Comparison of ENCODE assay signal across 8 cellular contexts in the genomic region with DNA sequence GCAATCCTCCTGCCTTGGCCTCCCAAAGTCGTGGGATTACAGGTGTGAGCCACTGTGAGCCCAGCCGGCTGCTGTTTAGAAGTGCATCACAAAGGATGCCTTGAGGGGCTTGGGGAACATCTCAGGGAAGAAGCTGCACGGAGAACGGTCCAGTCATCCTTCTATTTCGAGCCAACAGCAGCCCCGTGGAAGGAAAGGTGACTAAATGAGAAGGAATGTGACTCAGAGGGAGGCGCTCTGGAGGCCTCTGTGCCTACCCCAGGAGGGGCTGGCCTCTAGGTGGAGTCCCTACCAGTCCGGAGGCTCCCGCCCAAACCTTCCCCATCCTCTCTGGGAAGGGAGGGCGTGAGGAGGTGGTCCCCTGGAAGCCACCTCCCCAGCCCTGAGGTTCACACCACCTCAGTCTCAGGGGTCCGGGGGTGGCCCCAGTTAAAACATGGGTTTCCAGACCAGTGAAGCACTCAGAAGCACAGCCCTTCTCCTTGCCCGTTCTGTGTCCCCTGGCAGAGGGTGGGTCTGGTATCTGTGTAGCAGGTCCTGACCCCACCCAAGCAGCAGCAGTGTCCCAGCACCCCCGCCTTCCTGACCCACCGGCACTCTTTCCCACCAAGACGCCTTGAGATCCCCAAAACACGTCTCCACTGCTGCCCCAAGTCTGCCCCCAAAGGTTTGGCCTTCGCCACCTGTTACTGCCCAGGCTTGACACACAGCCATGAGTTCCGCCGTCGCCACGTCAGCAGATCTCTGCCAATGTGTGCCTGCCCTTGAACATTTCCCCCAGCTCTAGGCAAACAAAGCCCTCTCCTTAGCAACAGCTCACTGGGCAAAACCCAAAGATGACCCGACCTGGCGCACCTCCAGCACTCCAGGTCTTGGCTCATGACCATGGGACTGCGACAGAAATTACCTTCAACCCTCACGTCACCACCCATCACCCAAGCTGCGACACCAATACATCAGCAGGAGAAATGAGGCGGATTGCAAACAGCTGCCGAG.
DNase-seq lines count a peak whose midpoint lies in the region; ATAC-seq and TF ChIP-seq lines count a peak whose summit lies in the region.

No MANE protein-coding gene starts in this region.

- no peaks in the 10 kb centered on the region for H3K9me3 Mint-ChIP-seq in nephron progenitor cell

- no peak for TF ChIP-seq CTCF in nephron progenitor cell (IDR thresholded peaks at IDR 0.05)

- 68 to 72% methylated on average over 28 of the region's 28 CpGs for WGBS in esophagus, 2 donors

- DNase-seq in COLO668 (lab: John Stamatoyannopoulos, UW; ENCODE audit: unreplicated experiment) (peak; percentile 6), NCI-H82 treated with DMSO at 0.1 percent for 48 hours (lab: John Stamatoyannopoulos, UW; ENCODE audit: unreplicated experiment) (peak; percentile 50), nephron progenitor cell (no peak), pons (ENCODE audit: low spot score) (no peak), T-helper 17 cell (no peak), activated T-cell treated with anti-CD3 and anti-CD28 coated beads for 4 hours (no peak)
- no peak for DNase-seq in central memory CD4-positive, alpha-beta T cell

- H3K4me1 Mint-ChIP-seq in nephron progenitor cell (peaks cover 75% of the 10 kb centered on the region), T-helper 17 cell (no peaks in the 10 kb centered on the region)

- no peak for ATAC-seq in T-helper 17 cell

- no peak overlapping the region for H3K4me3 Mint-ChIP-seq in nephron progenitor cell
- H3K4me3 Mint-ChIP-seq in T-helper 17 cell, result no peak overlapping the region

- H3K9me3 ChIP-seq in esophagus (ENCODE audit: control insufficient read depth in 2 of 2, insufficient read depth in 1 of 2, low read depth in 1 of 2, low read length in 1 of 2), result no peaks in the 10 kb centered on the region
- no peaks in the 10 kb centered on the region for H3K9me3 ChIP-seq in T-helper 17 cell (ENCODE audit: control insufficient read depth, low read length, poor library complexity, severe bottlenecking)

- H3K27ac Mint-ChIP-seq in nephron progenitor cell, result peak overlapping the region; percentile 98
- H3K27ac Mint-ChIP-seq in T-helper 17 cell, result no peak overlapping the region

- peaks cover 0 to 7% of the 10 kb centered on the region in 2 donors for H3K36me3 ChIP-seq in esophagus (ENCODE audit: control insufficient read depth in 2 of 2, insufficient read depth in 2 of 2, low read length in 1 of 2)

- H3K27me3 ChIP-seq in esophagus (ENCODE audit: control insufficient read depth in 1 of 2, insufficient read depth in 2 of 2, low read length in 2 of 2), result no peaks in the 10 kb centered on the region

- no peak overlapping the region for H3K4me3 ChIP-seq in esophagus (ENCODE audit: low read depth in 1 of 2, low read length in 2 of 2)

- H3K27me3 Mint-ChIP-seq in nephron progenitor cell (ENCODE audit: low read depth, poor library complexity) (peaks cover 3% of the 10 kb centered on the region), T-helper 17 cell (peaks cover 77% of the 10 kb centered on the region)

- H3K36me3 Mint-ChIP-seq in nephron progenitor cell (ENCODE audit: low read depth), result peaks cover 85% of the 10 kb centered on the region
- no peaks in the 10 kb centered on the region for H3K36me3 Mint-ChIP-seq in T-helper 17 cell (ENCODE audit: low read depth)

- H3K27ac ChIP-seq in esophagus (ENCODE audit: low read depth in 2 of 2, low read length in 1 of 2), result peak overlapping the region; percentile 48 to 76

- H3K4me1 ChIP-seq in esophagus (ENCODE audit: control insufficient read depth in 2 of 2, insufficient read depth in 2 of 2, low read length in 1 of 2), result peaks cover 2 to 17% of the 10 kb centered on the region in 2 donors

Comparison
In these comparisons a context has a peak if more than half of its experiments do, and no peak if none do; other contexts are left out.
1. DNase-seq: peak in COLO668 (single experiment) and NCI-H82 treated with DMSO at 0.1 percent for 48 hours (single experiment); none in nephron progenitor cell (single experiment), pons (single experiment), T-helper 17 cell (0 of 3), central memory CD4-positive, alpha-beta T cell (single experiment) and activated T-cell treated with anti-CD3 and anti-CD28 coated beads for 4 hours (single experiment).